9 cellular contexts compared by ENCODE assay signal in the genomic region with DNA sequence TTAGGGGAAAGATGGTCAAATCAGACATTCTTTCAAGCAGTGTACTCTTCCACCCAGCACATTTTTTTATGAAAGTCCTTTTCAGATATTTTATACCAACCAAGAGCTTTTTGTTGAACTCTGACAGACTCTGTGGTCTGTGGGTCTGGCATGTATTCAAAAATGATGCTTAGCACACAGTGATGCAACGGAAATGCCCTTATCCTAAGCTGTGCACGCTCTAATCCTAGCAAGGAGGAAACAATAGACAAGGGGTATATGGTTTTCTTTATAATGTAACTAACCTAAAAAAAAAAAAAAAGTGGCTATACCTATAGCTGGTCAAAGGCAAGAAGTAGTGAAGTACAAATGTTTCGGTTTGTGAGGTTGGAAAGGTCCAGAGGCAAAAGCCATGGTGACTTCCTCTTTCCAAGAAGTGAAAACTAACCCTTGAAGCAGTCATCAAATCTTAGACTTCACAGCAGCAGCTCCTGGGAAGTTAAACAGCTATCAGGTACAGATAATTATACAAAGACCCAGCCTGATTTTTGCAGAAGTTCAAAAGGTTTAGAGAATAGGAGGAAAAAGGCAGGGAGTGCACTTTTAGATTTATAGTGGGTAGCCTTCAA.
DNase-seq lines count a peak whose midpoint lies in the region; ATAC-seq and TF ChIP-seq lines count a peak whose summit lies in the region.
"Had no signal": no experiment of that assay in that cellular context is flagged by ENCODE, and none has a peak within 500 bp of the region (broad histone marks: within the 10 kb centered on the region; RNA-seq: fewer than 3 reads in every experiment).

No MANE protein-coding gene starts in this region.

- H3K36me3 Mint-ChIP-seq in activated T-cell treated with anti-CD3 and anti-CD28 coated beads, Interleukin-2, amount 50 U/mL, for 72 hours (ENCODE audit: insufficient read depth in 2 of 2) = no peaks in the 10 kb centered on the region
- no peaks in the 10 kb centered on the region for H3K36me3 Mint-ChIP-seq in activated CD8-positive, alpha-beta T cell treated with anti-CD3 and anti-CD28 coated beads for 36 hours (ENCODE audit: low read depth)

- no peaks in the 10 kb centered on the region for H3K27me3 Mint-ChIP-seq in activated T-cell treated with anti-CD3 and anti-CD28 coated beads, Interleukin-2, amount 50 U/mL, for 72 hours (ENCODE audit: low read depth)
- no peaks in the 10 kb centered on the region for H3K27me3 Mint-ChIP-seq in activated CD8-positive, alpha-beta T cell treated with anti-CD3 and anti-CD28 coated beads for 36 hours
- H3K27me3 Mint-ChIP-seq: CD8-positive, alpha-beta memory T cell had no signal

- CTCF ChIA-PET in activated CD8-positive, alpha-beta T cell treated with anti-CD3 and anti-CD28 coated beads for 36 hours (lab: Charles Lee) = no interaction called here

- no peaks in the 10 kb centered on the region for H3K27me3 ChIP-seq in HL-60 (ENCODE audit: insufficient read depth, poor library complexity, severe bottlenecking)
- H3K27me3 ChIP-seq in kidney epithelial cell (ENCODE audit: control insufficient read depth, insufficient read depth, low read length) = no peaks in the 10 kb centered on the region

- H3K27ac ChIP-seq in HL-60 (replicated peaks) = no peak overlapping the region

- ATAC-seq in activated T-cell treated with anti-CD3 and anti-CD28 coated beads, Interleukin-2, amount 50 U/mL, for 72 hours (replicated peaks in 1 of 2) = peak; percentile 73 to 79
- peak; percentile 74 for ATAC-seq in activated CD8-positive, alpha-beta T cell treated with anti-CD3 and anti-CD28 coated beads for 36 hours

- peak overlapping the region; percentile 51 for H3K27ac Mint-ChIP-seq in activated T-cell treated with anti-CD3 and anti-CD28 coated beads, Interleukin-2, amount 50 U/mL, for 72 hours
- no peak overlapping the region for H3K27ac Mint-ChIP-seq in activated CD8-positive, alpha-beta T cell treated with anti-CD3 and anti-CD28 coated beads for 36 hours

- no peak overlapping the region for H3K4me3 Mint-ChIP-seq in activated T-cell treated with anti-CD3 and anti-CD28 coated beads, Interleukin-2, amount 50 U/mL, for 72 hours
- no peak overlapping the region for H3K4me3 Mint-ChIP-seq in activated CD8-positive, alpha-beta T cell treated with anti-CD3 and anti-CD28 coated beads for 36 hours
- H3K4me3 Mint-ChIP-seq: CD8-positive, alpha-beta memory T cell had no signal

- POLR2A ChIA-PET in activated CD8-positive, alpha-beta T cell treated with anti-CD3 and anti-CD28 coated beads for 36 hours (lab: Charles Lee) = no interaction called here

- TF ChIP-seq CTCF in HL-60 (IDR thresholded peaks at IDR 0.05; ENCODE audit: insufficient read depth, low read length) (no peak), kidney epithelial cell (IDR thresholded peaks at IDR 0.05; ENCODE audit: insufficient read depth, low read length, poor library complexity, severe bottlenecking) (no peak)
- no peak for TF ChIP-seq CTCF in activated CD8-positive, alpha-beta T cell treated with anti-CD3 and anti-CD28 coated beads for 36 hours (IDR thresholded peaks at IDR 0.05)

- peak; percentile 2 to 18 for DNase-seq in activated T-cell treated with anti-CD3 and anti-CD28 coated beads, Interleukin-2, amount 50 U/mL, for 72 hours
- DNase-seq in activated T-cell treated with anti-CD3 and anti-CD28 coated beads, Interleukin-2, amount 50 U/mL, for 1 hour = no peak
- DNase-seq in HL-60 (ENCODE audit: low read depth in 1 of 2, low spot score in 1 of 2) (peak; percentile 28 to 66), kidney epithelial cell (ENCODE audit: low read depth) (peak; percentile 53), NAMALWA (ENCODE audit: low spot score) (no peak), NCI-H1105 (lab: John Stamatoyannopoulos, UW) (no peak), NCI-H1694 (lab: John Stamatoyannopoulos, UW) (no peak)
- DNase-seq in activated CD8-positive, alpha-beta T cell treated with anti-CD3 and anti-CD28 coated beads for 36 hours = peak; percentile 41

- intact Hi-C loops in activated CD8-positive, alpha-beta T cell treated with anti-CD3 and anti-CD28 coated beads for 36 hours (cut with micrococcal nuclease) = no loop called here

- H3K4me3 ChIP-seq in HL-60 (replicated peaks; ENCODE audit: insufficient read depth, low read length) = no peak overlapping the region
- H3K4me3 ChIP-seq in kidney epithelial cell (ENCODE audit: low read depth, low read length) = no peak overlapping the region

- no peaks in the 10 kb centered on the region for H3K36me3 ChIP-seq in kidney epithelial cell (ENCODE audit: control insufficient read depth, insufficient read depth, low read length)

- H3K4me1 Mint-ChIP-seq in activated T-cell treated with anti-CD3 and anti-CD28 coated beads, Interleukin-2, amount 50 U/mL, for 72 hours (ENCODE audit: low read depth) = peaks cover 10% of the 10 kb centered on the region
- H3K4me1 Mint-ChIP-seq in activated CD8-positive, alpha-beta T cell treated with anti-CD3 and anti-CD28 coated beads for 36 hours (ENCODE audit: low read depth) = peaks cover 14% of the 10 kb centered on the region

- H3K9me3 Mint-ChIP-seq in activated T-cell treated with anti-CD3 and anti-CD28 coated beads, Interleukin-2, amount 50 U/mL, for 72 hours = no peaks in the 10 kb centered on the region
- no peaks in the 10 kb centered on the region for H3K9me3 Mint-ChIP-seq in activated CD8-positive, alpha-beta T cell treated with anti-CD3 and anti-CD28 coated beads for 36 hours
- H3K9me3 Mint-ChIP-seq: CD8-positive, alpha-beta memory T cell had no signal

Comparison
In these comparisons a context has a peak if more than half of its experiments do, and no peak if none do; other contexts are left out.
1. DNase-seq: peak in activated T-cell treated with anti-CD3 and anti-CD28 coated beads, Interleukin-2, amount 50 U/mL, for 72 hours (2 of 2), HL-60 (2 of 2), activated CD8-positive, alpha-beta T cell treated with anti-CD3 and anti-CD28 coated beads for 36 hours (single experiment) and kidney epithelial cell (single experiment); none in activated T-cell treated with anti-CD3 and anti-CD28 coated beads, Interleukin-2, amount 50 U/mL, for 1 hour (single experiment), NAMALWA (single experiment), NCI-H1105 (single experiment) and NCI-H1694 (single experiment).